ENCODE assay signal across 1 cellular context in the genomic region with DNA sequence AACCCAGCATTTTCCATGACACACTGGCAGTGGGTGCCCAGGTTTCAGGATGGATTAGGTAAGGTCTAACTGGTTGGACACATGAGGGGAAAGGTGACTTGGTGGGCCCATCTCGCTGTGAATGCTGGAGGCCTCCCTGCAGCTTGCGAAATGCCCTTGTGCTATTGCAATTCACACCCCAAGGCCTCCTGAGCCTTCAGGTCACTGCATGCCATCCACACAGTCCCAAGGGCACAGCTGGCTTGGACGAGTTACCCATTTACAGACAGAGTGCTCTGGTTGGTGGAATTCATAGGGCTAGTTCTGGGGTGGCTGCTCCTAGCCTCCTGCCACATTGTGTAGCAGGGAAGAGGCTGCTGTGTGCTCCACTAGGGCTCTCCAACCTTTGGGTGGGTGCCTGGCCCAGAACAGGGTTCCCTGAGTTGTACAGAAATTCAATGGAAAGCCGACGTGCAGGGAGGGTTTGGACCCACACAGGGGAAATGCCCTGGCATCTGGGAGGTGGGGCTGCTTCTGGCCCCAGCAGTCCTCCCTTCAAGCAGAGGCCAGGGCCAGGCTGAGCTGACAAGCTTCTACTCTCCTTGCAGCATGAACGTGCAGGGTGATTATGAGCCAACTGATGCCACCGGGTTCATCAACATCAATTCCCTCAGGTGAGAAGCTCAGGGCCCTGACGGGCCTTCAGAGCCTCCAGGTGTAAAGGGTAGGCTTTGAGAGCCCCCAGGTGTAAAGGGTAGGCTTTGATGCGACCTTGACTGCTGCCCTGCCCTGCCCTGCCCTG.
TF ChIP-seq lines count a peak whose summit lies in the region.

No MANE protein-coding gene starts in this region.

TF ChIP-seq in HepG2, 621 proteins besides CTCF, POLR2A, EP300 and RAD21 (continued from another document and continues in another):
- peak; percentile 53; the same call in 1 of the 2 replicates for TF ChIP-seq HMGXB3 (CRISPR knock-in tag; IDR thresholded peaks at IDR 0.05; ENCODE audit: borderline replicate concordance)
- TF ChIP-seq ZNF747 (CRISPR knock-in tag; IDR thresholded peaks at IDR 0.05; ENCODE audit: borderline replicate concordance) = peak; percentile 56; the same call in 1 of the 2 replicates
- TF ChIP-seq ZNF335 (CRISPR knock-in tag; IDR thresholded peaks at IDR 0.05) = peak; percentile 71; the same call in 1 of the 2 replicates
- TF ChIP-seq ATF2 (CRISPR knock-in tag; IDR thresholded peaks at IDR 0.05) = peak; percentile 92
- TF ChIP-seq, protein P1, sequence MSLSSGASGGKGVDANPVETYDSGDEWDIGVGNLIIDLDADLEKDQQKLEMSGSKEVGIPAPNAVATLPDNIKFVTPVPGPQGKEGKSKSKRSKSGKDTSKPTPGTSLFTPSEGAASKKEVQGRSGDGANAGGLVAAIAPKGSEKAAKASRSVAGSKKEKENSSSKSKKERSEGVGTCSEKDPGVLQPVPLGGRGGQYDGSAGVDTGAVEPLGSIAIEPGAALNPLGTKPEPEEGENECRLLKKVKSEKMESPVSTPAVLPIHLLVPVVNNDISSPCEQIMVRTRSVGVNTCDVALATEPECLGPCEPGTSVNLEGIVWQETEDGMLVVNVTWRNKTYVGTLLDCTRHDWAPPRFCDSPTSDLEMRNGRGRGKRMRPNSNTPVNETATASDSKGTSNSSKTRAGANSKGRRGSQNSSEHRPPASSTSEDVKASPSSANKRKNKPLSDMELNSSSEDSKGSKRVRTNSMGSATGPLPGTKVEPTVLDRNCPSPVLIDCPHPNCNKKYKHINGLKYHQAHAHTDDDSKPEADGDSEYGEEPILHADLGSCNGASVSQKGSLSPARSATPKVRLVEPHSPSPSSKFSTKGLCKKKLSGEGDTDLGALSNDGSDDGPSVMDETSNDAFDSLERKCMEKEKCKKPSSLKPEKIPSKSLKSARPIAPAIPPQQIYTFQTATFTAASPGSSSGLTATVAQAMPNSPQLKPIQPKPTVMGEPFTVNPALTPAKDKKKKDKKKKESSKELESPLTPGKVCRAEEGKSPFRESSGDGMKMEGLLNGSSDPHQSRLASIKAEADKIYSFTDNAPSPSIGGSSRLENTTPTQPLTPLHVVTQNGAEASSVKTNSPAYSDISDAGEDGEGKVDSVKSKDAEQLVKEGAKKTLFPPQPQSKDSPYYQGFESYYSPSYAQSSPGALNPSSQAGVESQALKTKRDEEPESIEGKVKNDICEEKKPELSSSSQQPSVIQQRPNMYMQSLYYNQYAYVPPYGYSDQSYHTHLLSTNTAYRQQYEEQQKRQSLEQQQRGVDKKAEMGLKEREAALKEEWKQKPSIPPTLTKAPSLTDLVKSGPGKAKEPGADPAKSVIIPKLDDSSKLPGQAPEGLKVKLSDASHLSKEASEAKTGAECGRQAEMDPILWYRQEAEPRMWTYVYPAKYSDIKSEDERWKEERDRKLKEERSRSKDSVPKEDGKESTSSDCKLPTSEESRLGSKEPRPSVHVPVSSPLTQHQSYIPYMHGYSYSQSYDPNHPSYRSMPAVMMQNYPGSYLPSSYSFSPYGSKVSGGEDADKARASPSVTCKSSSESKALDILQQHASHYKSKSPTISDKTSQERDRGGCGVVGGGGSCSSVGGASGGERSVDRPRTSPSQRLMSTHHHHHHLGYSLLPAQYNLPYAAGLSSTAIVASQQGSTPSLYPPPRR (CRISPR knock-in tag; IDR thresholded peaks at IDR 0.05; ENCODE audit: borderline replicate concordance) = peak; percentile 81
- TF ChIP-seq DPF2 (CRISPR knock-in tag; IDR thresholded peaks at IDR 0.05; ENCODE audit: borderline replicate concordance, low read depth) = peak; percentile 86
- TF ChIP-seq SOX5 (CRISPR knock-in tag; IDR thresholded peaks at IDR 0.05; ENCODE audit: borderline replicate concordance) = peak; percentile 77; the same call in 1 of the 2 replicates
- no peak for TF ChIP-seq ZBTB21 (CRISPR knock-in tag; IDR thresholded peaks at IDR 0.05)
- peak; percentile 74; the same call in 1 of the 2 replicates for TF ChIP-seq ZNF451 (CRISPR knock-in tag; IDR thresholded peaks at IDR 0.05)
- no peak; the same call in 1 of the 2 replicates for TF ChIP-seq EED (CRISPR knock-in tag; IDR thresholded peaks at IDR 0.05)
- TF ChIP-seq ZNF720 (CRISPR knock-in tag; IDR thresholded peaks at IDR 0.05) = no peak
- TF ChIP-seq SIN3B (IDR thresholded peaks at IDR 0.05; ENCODE audit: low read length) = no peak
- TF ChIP-seq ZNF496 (CRISPR knock-in tag; IDR thresholded peaks at IDR 0.05; ENCODE audit: insufficient replicate concordance) = no peak
- no peak; the same call in 1 of the 2 replicates for TF ChIP-seq ZNF274 (CRISPR knock-in tag; IDR thresholded peaks at IDR 0.05)
- TF ChIP-seq, protein P2, sequence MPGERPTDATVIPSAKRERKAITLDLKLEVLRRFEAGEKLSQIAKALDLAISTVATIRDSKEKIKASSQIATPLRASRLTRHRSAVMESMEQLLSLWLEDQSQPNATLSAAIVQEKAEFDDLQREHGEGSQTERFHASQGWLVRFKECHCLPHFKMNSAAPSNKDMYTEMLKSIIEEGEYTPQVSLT (CRISPR knock-in tag; IDR thresholded peaks at IDR 0.05; ENCODE audit: borderline replicate concordance, low read depth) = no peak
- no peak for TF ChIP-seq ZNF569 (CRISPR knock-in tag; IDR thresholded peaks at IDR 0.05; ENCODE audit: borderline replicate concordance)
- TF ChIP-seq SOX13 (IDR thresholded peaks at IDR 0.05) = peak; percentile 8; the same call in 1 of the 2 replicates
- peak; percentile 61 to 81; a peak in 3 of 4 replicates for TF ChIP-seq SOX13 (CRISPR knock-in tag; conservative IDR thresholded peaks at IDR 0.05 in 1 of 2, IDR thresholded peaks at IDR 0.05 in 1 of 2)
- TF ChIP-seq SMAD1 (CRISPR knock-in tag; IDR thresholded peaks at IDR 0.05; ENCODE audit: borderline replicate concordance, low read depth) = no peak
- no peak for TF ChIP-seq IKZF1 (IDR thresholded peaks at IDR 0.05)
- peak; percentile 86; the same call in 1 of the 2 replicates for TF ChIP-seq ZNF570 (CRISPR knock-in tag; IDR thresholded peaks at IDR 0.05; ENCODE audit: borderline replicate concordance)
- TF ChIP-seq ZNF790 (CRISPR knock-in tag; IDR thresholded peaks at IDR 0.05; ENCODE audit: borderline replicate concordance) = no peak
- no peak for TF ChIP-seq MAFG (CRISPR knock-in tag; IDR thresholded peaks at IDR 0.05)
- peak; percentile 92 for TF ChIP-seq HDAC1 (CRISPR knock-in tag; IDR thresholded peaks at IDR 0.05)
- TF ChIP-seq KDM6A (CRISPR knock-in tag; IDR thresholded peaks at IDR 0.05; ENCODE audit: low read depth) = peak; percentile 89
- no peak for TF ChIP-seq SCMH1 (CRISPR knock-in tag; IDR thresholded peaks at IDR 0.05; ENCODE audit: borderline replicate concordance)
- TF ChIP-seq, protein P3, sequence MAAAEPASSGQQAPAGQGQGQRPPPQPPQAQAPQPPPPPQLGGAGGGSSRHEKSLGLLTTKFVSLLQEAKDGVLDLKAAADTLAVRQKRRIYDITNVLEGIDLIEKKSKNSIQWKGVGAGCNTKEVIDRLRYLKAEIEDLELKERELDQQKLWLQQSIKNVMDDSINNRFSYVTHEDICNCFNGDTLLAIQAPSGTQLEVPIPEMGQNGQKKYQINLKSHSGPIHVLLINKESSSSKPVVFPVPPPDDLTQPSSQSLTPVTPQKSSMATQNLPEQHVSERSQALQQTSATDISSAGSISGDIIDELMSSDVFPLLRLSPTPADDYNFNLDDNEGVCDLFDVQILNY (CRISPR knock-in tag; conservative IDR thresholded peaks at IDR 0.05) = no peak; the same call in 1 of the 2 replicates
- TF ChIP-seq, protein P4, sequence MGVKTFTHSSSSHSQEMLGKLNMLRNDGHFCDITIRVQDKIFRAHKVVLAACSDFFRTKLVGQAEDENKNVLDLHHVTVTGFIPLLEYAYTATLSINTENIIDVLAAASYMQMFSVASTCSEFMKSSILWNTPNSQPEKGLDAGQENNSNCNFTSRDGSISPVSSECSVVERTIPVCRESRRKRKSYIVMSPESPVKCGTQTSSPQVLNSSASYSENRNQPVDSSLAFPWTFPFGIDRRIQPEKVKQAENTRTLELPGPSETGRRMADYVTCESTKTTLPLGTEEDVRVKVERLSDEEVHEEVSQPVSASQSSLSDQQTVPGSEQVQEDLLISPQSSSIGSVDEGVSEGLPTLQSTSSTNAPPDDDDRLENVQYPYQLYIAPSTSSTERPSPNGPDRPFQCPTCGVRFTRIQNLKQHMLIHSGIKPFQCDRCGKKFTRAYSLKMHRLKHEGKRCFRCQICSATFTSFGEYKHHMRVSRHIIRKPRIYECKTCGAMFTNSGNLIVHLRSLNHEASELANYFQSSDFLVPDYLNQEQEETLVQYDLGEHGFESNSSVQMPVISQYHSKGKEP (CRISPR knock-in tag; IDR thresholded peaks at IDR 0.05) = 0 out of 2 replicates have a peak, but pooled peaks have one; percentile 15
- no peak for TF ChIP-seq SMARCC2 (IDR thresholded peaks at IDR 0.05)
- TF ChIP-seq HNRNPLL (IDR thresholded peaks at IDR 0.05; ENCODE audit: low read depth, low read length, poor library complexity, severe bottlenecking) = no peak
- TF ChIP-seq, protein P5, sequence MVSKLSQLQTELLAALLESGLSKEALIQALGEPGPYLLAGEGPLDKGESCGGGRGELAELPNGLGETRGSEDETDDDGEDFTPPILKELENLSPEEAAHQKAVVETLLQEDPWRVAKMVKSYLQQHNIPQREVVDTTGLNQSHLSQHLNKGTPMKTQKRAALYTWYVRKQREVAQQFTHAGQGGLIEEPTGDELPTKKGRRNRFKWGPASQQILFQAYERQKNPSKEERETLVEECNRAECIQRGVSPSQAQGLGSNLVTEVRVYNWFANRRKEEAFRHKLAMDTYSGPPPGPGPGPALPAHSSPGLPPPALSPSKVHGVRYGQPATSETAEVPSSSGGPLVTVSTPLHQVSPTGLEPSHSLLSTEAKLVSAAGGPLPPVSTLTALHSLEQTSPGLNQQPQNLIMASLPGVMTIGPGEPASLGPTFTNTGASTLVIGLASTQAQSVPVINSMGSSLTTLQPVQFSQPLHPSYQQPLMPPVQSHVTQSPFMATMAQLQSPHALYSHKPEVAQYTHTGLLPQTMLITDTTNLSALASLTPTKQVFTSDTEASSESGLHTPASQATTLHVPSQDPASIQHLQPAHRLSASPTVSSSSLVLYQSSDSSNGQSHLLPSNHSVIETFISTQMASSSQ (IDR thresholded peaks at IDR 0.05; ENCODE audit: low read depth) = peak; percentile 87
- TF ChIP-seq, protein P5 (CRISPR knock-in tag; IDR thresholded peaks at IDR 0.05; ENCODE audit: borderline replicate concordance) = peak; percentile 98
- TF ChIP-seq ZNF20 (CRISPR knock-in tag; IDR thresholded peaks at IDR 0.05) = no peak
- no peak for TF ChIP-seq ZNF354B (CRISPR knock-in tag; IDR thresholded peaks at IDR 0.05)
- 0 out of 2 replicates have a peak, but pooled peaks have one; percentile 73 for TF ChIP-seq ZNF878 (CRISPR knock-in tag; IDR thresholded peaks at IDR 0.05)
- peak; percentile 79; the same call in 1 of the 2 replicates for TF ChIP-seq ZBTB20 (CRISPR knock-in tag; IDR thresholded peaks at IDR 0.05; ENCODE audit: borderline replicate concordance, low read depth)
- TF ChIP-seq ZKSCAN1 (IDR thresholded peaks at IDR 0.05; ENCODE audit: low read length) = no peak
- TF ChIP-seq, protein P6, sequence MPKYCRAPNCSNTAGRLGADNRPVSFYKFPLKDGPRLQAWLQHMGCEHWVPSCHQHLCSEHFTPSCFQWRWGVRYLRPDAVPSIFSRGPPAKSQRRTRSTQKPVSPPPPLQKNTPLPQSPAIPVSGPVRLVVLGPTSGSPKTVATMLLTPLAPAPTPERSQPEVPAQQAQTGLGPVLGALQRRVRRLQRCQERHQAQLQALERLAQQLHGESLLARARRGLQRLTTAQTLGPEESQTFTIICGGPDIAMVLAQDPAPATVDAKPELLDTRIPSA (CRISPR knock-in tag; IDR thresholded peaks at IDR 0.05; ENCODE audit: borderline replicate concordance) = no peak
